Comparison of ENCODE assay signal across 8 cellular contexts in genomic region chr7:76358053-76358477, GRCh38. TPM values are rescaled to one million over a fixed set of nuclear protein-coding genes. Genes with fewer than 3 reads are reported as not detected.
A peak's percentile ranks its signal among the peaks of the same experiment; 100 is the strongest.
DNase-seq lines count a peak whose midpoint lies in the region; ATAC-seq lines count a peak whose summit lies in the region.

No MANE protein-coding gene starts in this region.

- peak overlapping the region; percentile 100 for H3K27ac ChIP-seq in caudate nucleus (ENCODE audit: low read depth, low read length)

- DNase-seq in EH (ENCODE audit: low read depth) (peak; percentile 39), Kasumi-1 (lab: John Stamatoyannopoulos, UW) (peak; percentile 66 to 76), UCSD-AML1 (lab: John Stamatoyannopoulos, UW; ENCODE audit: unreplicated experiment) (peak; percentile 50), caudate nucleus (lab: John Stamatoyannopoulos, UW) (peak in 54 of 61 donors; percentile 11 to 82 (median 54)), left colon (peak; percentile 72 to 81), DMS114 treated with DMSO at 0.1 percent for 48 hours (lab: John Stamatoyannopoulos, UW; ENCODE audit: unreplicated experiment) (no peak)
- peak; percentile 64 for DNase-seq in stimulated activated CD4-positive, alpha-beta T cell treated with anti-CD3 and anti-CD28 coated beads, Interleukin-4, amount 100 ng/mL, for 1 hour

- ATAC-seq in GM21723 (IDR thresholded peaks at IDR 0.05; ENCODE audit: unreplicated experiment): peak; percentile 40
- peak; percentile 32 for ATAC-seq in left colon

- intact Hi-C loops in left colon (cut with DNase I, micrococcal nuclease): no loop called here

RNA-seq across cellular contexts. Expression of gene YWHAG, which starts 0.7 kb away (rescaled TPM):
- total RNA-seq in left colon: 100 to 1,000 TPM in 1 of 2 donors, 10 to 100 TPM in 1; 83.3 to 106 TPM

RNA-seq across cellular contexts. Expression of gene SSC4D, which starts 51.4 kb away (rescaled TPM):
- total RNA-seq in left colon: under 1 TPM; 0.15 to 0.50 TPM

RNA-seq across cellular contexts. Expression of gene HSPB1, which starts 55.6 kb away (rescaled TPM):
- total RNA-seq in left colon: 100 to 1,000 TPM; 327 to 513 TPM
